8 cellular contexts compared by ENCODE assay signal in genomic region chr2:222690564-222691200, GRCh38. TPM values are rescaled to one million over a fixed set of nuclear protein-coding genes. Genes with fewer than 3 reads are reported as not detected.
A peak's percentile ranks its signal among the peaks of the same experiment; 100 is the strongest.
DNase-seq lines count a peak whose midpoint lies in the region; ATAC-seq and TF ChIP-seq lines count a peak whose summit lies in the region.

No MANE protein-coding gene starts in this region.

- BruUV-seq in HCT116 (replicated peaks; lab: Mats Ljungman, UMichigan), result no TSS peak

- CTCF ChIA-PET in HCT116 (lab: Charles Lee), result interaction anchor here (0.6 to 2.0 kb wide), 16 partner anchors 9 to 373 kb away, joined by 3 to 16 read pairs (median 4); no protein-coding TSS in a partner anchor

- peaks cover 0 to 7% of the 10 kb centered on the region in 2 experiments; a peak in 2 of 4 replicates for H3K4me1 ChIP-seq in HCT116 (ENCODE audit: control insufficient read depth in 1 of 2, insufficient read depth in 2 of 2, low read length in 2 of 2)

- RAD21 ChIA-PET in HCT116 (lab: Charles Lee; ENCODE audit: low non-redundant PET in 1 of 2, low total read pairs in 2 of 2, uncharacterized antibody in 2 of 2, unreplicated experiment in 2 of 2), result interaction anchor here in 1 of 2 experiments (1.0 kb wide), 1 partner anchor 281 kb away, joined by 4 read pairs; no protein-coding TSS in a partner anchor

- H3K4me3 ChIP-seq in HCT116 (replicated peaks in 1 of 2; ENCODE audit: low read depth in 1 of 2, low read length in 2 of 2), result no peak overlapping the region

- no peaks in the 10 kb centered on the region for H3K9me3 ChIP-seq in HCT116 (ENCODE audit: control insufficient read depth in 1 of 2, insufficient read depth in 1 of 2, low read depth in 1 of 2, low read length in 2 of 2)

- no peaks in the 10 kb centered on the region for H3K27me3 ChIP-seq in HCT116 (ENCODE audit: insufficient read depth, low read length)

- peak; percentile 93 for ATAC-seq in HCT116

- H3K36me3 ChIP-seq in HCT116 (ENCODE audit: control insufficient read depth in 1 of 2, insufficient read depth in 2 of 2, low read length in 2 of 2), result no peaks in the 10 kb centered on the region

- peak; percentile 82 for TF ChIP-seq RAD21 in HCT116 (IDR thresholded peaks at IDR 0.05; ENCODE audit: low read depth)

- DNase-seq in HCT116 (ENCODE audit: low read depth, low spot score) (peak; percentile 77), M059J (ENCODE audit: low read depth) (peak; percentile 60), SK-N-DZ (ENCODE audit: low spot score) (peak; percentile 67), head of caudate nucleus (peak; percentile 61 to 90 (median 76)), retina (peak; percentile 73), cerebellar nuclear complex (lab: John Stamatoyannopoulos, UW) (no peak)
- DNase-seq in activated naive CD4-positive, alpha-beta T cell treated with Interleukin-2 at 50 U/mL for 16 hours, result peak; percentile 69

- peak overlapping the region; percentile 73 for H2AFZ ChIP-seq in HCT116 (ENCODE audit: low read depth, low read length, poor library complexity, severe bottlenecking)

- TF ChIP-seq CTCF in GM12873 (IDR thresholded peaks at IDR 0.05; ENCODE audit: insufficient read depth, low read depth, low read length, missing control alignments), result peak; percentile 99
- peak; percentile 100 for TF ChIP-seq CTCF in HCT116 (IDR thresholded peaks at IDR 0.05 in 2 of 3, conservative IDR thresholded peaks at IDR 0.05 in 1 of 3; ENCODE audit: borderline replicate concordance in 1 of 3, insufficient read depth in 1 of 3, low read depth in 2 of 3, low read length in 2 of 3)

- H4K20me1 ChIP-seq in HCT116 (ENCODE audit: insufficient read depth), result no peaks in the 10 kb centered on the region

- H3K4me2 ChIP-seq in HCT116 (ENCODE audit: low read length), result peak overlapping the region; percentile 44

- no peak for TF ChIP-seq POLR2A in HCT116 (IDR thresholded peaks at IDR 0.05; ENCODE audit: borderline replicate concordance, extremely low read depth, insufficient read depth, insufficient read length)

- no peak overlapping the region for H3K27ac ChIP-seq in HCT116 (ENCODE audit: low read depth, low read length)

- no peaks in the 10 kb centered on the region for H3K79me2 ChIP-seq in HCT116 (ENCODE audit: insufficient read depth, low read length)

- POLR2A ChIA-PET in HCT116 (lab: Charles Lee), result no interaction called here

- intact Hi-C loops in HCT116 (cut with micrococcal nuclease) (loop anchor here (1.0 to 5.0 kb wide), 3 partner anchors 213 to 633 kb away; no protein-coding TSS in a partner anchor), head of caudate nucleus (cut with DNase I) (no loop called here)

- H3K9me2 ChIP-seq in HCT116 (ENCODE audit: insufficient read depth), result no peaks in the 10 kb centered on the region

- no peak overlapping the region for H3K9ac ChIP-seq in HCT116 (ENCODE audit: low read length)

TF ChIP-seq in HCT116, 20 proteins besides CTCF, POLR2A, EP300 and RAD21:
- TF ChIP-seq SIN3A (IDR thresholded peaks at IDR 0.05; ENCODE audit: low read depth), result no peak
- peak; percentile 35; the same call in 1 of the 2 replicates for TF ChIP-seq ELF1 (IDR thresholded peaks at IDR 0.05; ENCODE audit: borderline replicate concordance, low read depth)
- TF ChIP-seq CBX3 (IDR thresholded peaks at IDR 0.05; ENCODE audit: low read depth), result peak; percentile 65; the same call in 1 of the 2 replicates
- TF ChIP-seq SRF (IDR thresholded peaks at IDR 0.05; ENCODE audit: low read depth), result 0 out of 2 replicates have a peak, but pooled peaks have one; percentile 44
- TF ChIP-seq POLR2AphosphoS5 (IDR thresholded peaks at IDR 0.05; ENCODE audit: low read depth, low read length), result no peak
- no peak for TF ChIP-seq ZNF274 (IDR thresholded peaks at IDR 0.05; ENCODE audit: low read depth, low read length)
- TF ChIP-seq ZFX (IDR thresholded peaks at IDR 0.05), result no peak
- no peak for TF ChIP-seq EGR1 (IDR thresholded peaks at IDR 0.05; ENCODE audit: low read depth)
- no peak for TF ChIP-seq EZH2phosphoT487 (IDR thresholded peaks at IDR 0.05; ENCODE audit: borderline replicate concordance)
- no peak for TF ChIP-seq FOSL1 (IDR thresholded peaks at IDR 0.05; ENCODE audit: low read depth)
- no peak for TF ChIP-seq ZBTB33 (IDR thresholded peaks at IDR 0.05; ENCODE audit: extremely low read depth, insufficient replicate concordance, low read length)
- peak; percentile 47 for TF ChIP-seq YY1 (IDR thresholded peaks at IDR 0.05; ENCODE audit: extremely low read depth, insufficient replicate concordance, low read depth, low read length)
- no peak for TF ChIP-seq CEBPB (IDR thresholded peaks at IDR 0.05; ENCODE audit: low read depth)

RNA-seq across cellular contexts. Expression of gene MOGAT1, which starts 19.2 kb away (rescaled TPM):
- 0.22 TPM for total RNA-seq in HCT116 (2021; ENCODE audit: unreplicated experiment)
- polyA plus RNA-seq in HCT116 (2012), result not detected in 2 replicates
- total RNA-seq in M059J (2014; rRNA removed; shearing (Covaris generic)), result not detected in 2 replicates
- polyA plus RNA-seq in SK-N-DZ (2014; cell fraction: cytosol; rRNA removed), result 0.23 TPM in 1 of 2 replicates, not detected in the other
- polyA plus RNA-seq in SK-N-DZ (2014; cell fraction: nucleus; rRNA removed), result not detected in 2 replicates

RNA-seq across cellular contexts. Expression of gene FARSB, which starts 34.8 kb away (rescaled TPM):
- 50.7 TPM for total RNA-seq in HCT116 (2021; ENCODE audit: unreplicated experiment)
- 23.0 and 33.0 TPM in 2 replicates for polyA plus RNA-seq in HCT116 (2012)
- 27.4 and 32.3 TPM in 2 replicates for total RNA-seq in M059J (2014; rRNA removed; shearing (Covaris generic))
- polyA plus RNA-seq in SK-N-DZ (2014; cell fraction: cytosol; rRNA removed), result 37.8 and 43.6 TPM in 2 replicates
- 20.1 and 21.1 TPM in 2 replicates for polyA plus RNA-seq in SK-N-DZ (2014; cell fraction: nucleus; rRNA removed)

Comparison
In these comparisons a context has a peak if more than half of its experiments do, and no peak if none do; other contexts are left out.
1. DNase-seq: peak in HCT116 (single experiment), M059J (single experiment), SK-N-DZ (single experiment), activated naive CD4-positive, alpha-beta T cell treated with Interleukin-2 at 50 U/mL for 16 hours (single experiment), head of caudate nucleus (42 of 42) and retina (single experiment); none in cerebellar nuclear complex (0 of 2).